ENCODE assay signal across 20 cellular contexts in the genomic region with DNA sequence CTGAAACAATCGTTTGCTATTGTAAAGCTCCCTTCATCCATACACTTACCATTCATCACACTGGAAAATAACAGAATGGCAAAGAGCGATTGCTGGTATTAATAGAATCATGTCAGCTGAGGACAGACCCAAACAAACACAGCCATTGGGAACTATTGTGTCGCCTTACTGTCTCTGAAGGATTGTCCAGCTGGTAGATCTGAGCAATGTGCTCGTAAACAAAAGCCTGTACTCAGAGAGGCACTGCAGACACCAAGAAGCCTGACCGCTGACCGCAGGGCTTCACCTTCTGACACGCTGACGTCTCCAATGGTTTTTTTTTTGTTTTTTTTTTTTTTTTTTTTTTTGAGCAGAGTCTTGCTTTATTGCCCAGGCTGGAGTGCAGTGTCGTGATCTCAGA.
A peak's percentile ranks its signal among the peaks of the same experiment; 100 is the strongest.
DNase-seq lines count a peak whose midpoint lies in the region; ATAC-seq and TF ChIP-seq lines count a peak whose summit lies in the region.
"Had no signal": no experiment of that assay in that cellular context is flagged by ENCODE, and none has a peak within 500 bp of the region (broad histone marks: within the 10 kb centered on the region; RNA-seq: fewer than 3 reads in every experiment).

No MANE protein-coding gene starts in this region.

- WGBS in heart right ventricle, 2 donors, result 65% methylated on average over 9 of the region's 9 CpGs

- no peak overlapping the region for H3K27ac Mint-ChIP-seq in activated CD4-positive, alpha-beta memory T cell treated with anti-CD3 and anti-CD28 coated beads for 36 hours
- H3K27ac Mint-ChIP-seq: activated CD4-positive, alpha-beta memory T cell treated with anti-CD3 and anti-CD28 coated beads, Interleukin-2, amount 10 ng/mL, durations not matched to agents 7 days and 5 days; activated naive CD8-positive, alpha-beta T cell treated with anti-CD3 and anti-CD28 coated beads, Interleukin-2, amount 50 U/mL, for 24 hours; activated T-helper 1 cell treated with anti-CD3 and anti-CD28 coated beads, Interleukin-12 subunit alpha, Interleukin-12 subunit beta, Interleukin-2, Interleukin-4 antibody, amounts not matched to agents 30 ng/mL and 10 ng/mL and 1 ng/mL, durations not matched to agents 14 hours and 24 hours and 36 hours had no signal

- DNase-seq in heart right ventricle (peak in 1 of 2 donors; percentile 37), left ventricle myocardium inferior (no peak), astrocyte of the hippocampus (ENCODE audit: low read depth, low spot score) (peak; percentile 59), KG1 (lab: John Stamatoyannopoulos, UW) (no peak)
- DNase-seq in activated CD4-positive, alpha-beta memory T cell treated with anti-CD3 and anti-CD28 coated beads for 36 hours, result no peak
- no peak for DNase-seq in activated effector memory CD4-positive, alpha-beta T cell treated with anti-CD3 and anti-CD28 coated beads, Interleukin-2, amount 50 U/mL, for 16 hours
- DNase-seq: activated CD4-positive, alpha-beta memory T cell treated with anti-CD3 and anti-CD28 coated beads, Interleukin-2, amount 10 ng/mL, durations not matched to agents 7 days and 5 days; activated naive CD8-positive, alpha-beta T cell treated with anti-CD3 and anti-CD28 coated beads, Interleukin-2, amount 50 U/mL, for 24 hours; colonic mucosa; NCI-H1105; NCI-H446; OCI-M1; pancreas; stimulated activated CD4-positive, alpha-beta T cell treated with anti-CD3 and anti-CD28 coated beads, Interleukin-12 subunit alpha, Interleukin-12 subunit beta, amount 100 ng/mL, for 4 hours; stimulated activated naive CD8-positive, alpha-beta T cell treated with anti-CD3 and anti-CD28 coated beads, Interleukin-15, Interleukin-2, amounts not matched to agents 100 U/mL and 50 U/mL, for 24 hours; uterus had no signal

- CTCF ChIA-PET in activated CD4-positive, alpha-beta memory T cell treated with anti-CD3 and anti-CD28 coated beads for 36 hours (lab: Charles Lee), result interaction anchor here (2.7 kb wide), 1 partner anchor 284 kb away, joined by 9 read pairs; no protein-coding TSS in a partner anchor

- intact Hi-C loops in heart right ventricle (cut with DNase I) (no loop called here), left ventricle myocardium inferior (cut with micrococcal nuclease) (no loop called here)
- intact Hi-C loops in activated CD4-positive, alpha-beta memory T cell treated with anti-CD3 and anti-CD28 coated beads for 36 hours (cut with micrococcal nuclease), result no loop called here

- TF ChIP-seq CTCF in heart right ventricle (IDR thresholded peaks at IDR 0.05), result no peak
- no peak for TF ChIP-seq CTCF in left ventricle myocardium inferior (IDR thresholded peaks at IDR 0.05; ENCODE audit: borderline replicate concordance)

- H3K27me3 Mint-ChIP-seq in activated CD4-positive, alpha-beta memory T cell treated with anti-CD3 and anti-CD28 coated beads for 36 hours, result peaks cover 14% of the 10 kb centered on the region

- H3K36me3 Mint-ChIP-seq in activated CD4-positive, alpha-beta memory T cell treated with anti-CD3 and anti-CD28 coated beads for 36 hours, result no peaks in the 10 kb centered on the region

- no peak overlapping the region for H3K4me3 Mint-ChIP-seq in activated CD4-positive, alpha-beta memory T cell treated with anti-CD3 and anti-CD28 coated beads for 36 hours
- H3K4me3 Mint-ChIP-seq: activated CD4-positive, alpha-beta memory T cell treated with anti-CD3 and anti-CD28 coated beads, Interleukin-2, amount 10 ng/mL, durations not matched to agents 7 days and 5 days; activated naive CD8-positive, alpha-beta T cell treated with anti-CD3 and anti-CD28 coated beads, Interleukin-2, amount 50 U/mL, for 24 hours; activated T-helper 1 cell treated with anti-CD3 and anti-CD28 coated beads, Interleukin-12 subunit alpha, Interleukin-12 subunit beta, Interleukin-2, Interleukin-4 antibody, amounts not matched to agents 30 ng/mL and 10 ng/mL and 1 ng/mL, durations not matched to agents 14 hours and 24 hours and 36 hours had no signal

- H3K27ac ChIP-seq in heart right ventricle, result no peak overlapping the region
- H3K27ac ChIP-seq in left ventricle myocardium inferior (replicated peaks), result no peak overlapping the region
- peak overlapping the region; percentile 79 for H3K27ac ChIP-seq in layer of hippocampus (ENCODE audit: low read depth, low read length)
- H3K27ac ChIP-seq: colonic mucosa, epithelial cell of prostate, pancreas, uterus had no signal

- POLR2A ChIA-PET in activated CD4-positive, alpha-beta memory T cell treated with anti-CD3 and anti-CD28 coated beads for 36 hours (lab: Charles Lee), result no interaction called here

- no peaks in the 10 kb centered on the region for H3K4me1 Mint-ChIP-seq in activated CD4-positive, alpha-beta memory T cell treated with anti-CD3 and anti-CD28 coated beads for 36 hours (ENCODE audit: low read depth)
- H3K4me1 Mint-ChIP-seq: activated CD4-positive, alpha-beta memory T cell treated with anti-CD3 and anti-CD28 coated beads, Interleukin-2, amount 10 ng/mL, durations not matched to agents 7 days and 5 days; activated naive CD8-positive, alpha-beta T cell treated with anti-CD3 and anti-CD28 coated beads, Interleukin-2, amount 50 U/mL, for 24 hours had no signal

- H3K4me1 ChIP-seq in heart right ventricle (peaks cover 0 to 9% (median 4%) of the 10 kb centered on the region in 9 donors), left ventricle myocardium inferior (peaks cover 7% of the 10 kb centered on the region)
- H3K4me1 ChIP-seq: colonic mucosa, uterus had no signal

- no peaks in the 10 kb centered on the region for H3K9me3 Mint-ChIP-seq in activated CD4-positive, alpha-beta memory T cell treated with anti-CD3 and anti-CD28 coated beads for 36 hours
- H3K9me3 Mint-ChIP-seq: activated CD4-positive, alpha-beta memory T cell treated with anti-CD3 and anti-CD28 coated beads, Interleukin-2, amount 10 ng/mL, durations not matched to agents 7 days and 5 days; activated naive CD8-positive, alpha-beta T cell treated with anti-CD3 and anti-CD28 coated beads, Interleukin-2, amount 50 U/mL, for 24 hours; activated T-helper 1 cell treated with anti-CD3 and anti-CD28 coated beads, Interleukin-12 subunit alpha, Interleukin-12 subunit beta, Interleukin-2, Interleukin-4 antibody, amounts not matched to agents 30 ng/mL and 10 ng/mL and 1 ng/mL, durations not matched to agents 14 hours and 24 hours and 36 hours had no signal

- H3K27me3 ChIP-seq in heart right ventricle (peaks cover 0 to 27% (median 10%) of the 10 kb centered on the region in 7 donors), left ventricle myocardium inferior (ENCODE audit: low read depth) (peaks cover 36% of the 10 kb centered on the region), layer of hippocampus (ENCODE audit: control insufficient read depth, insufficient read depth, low read length) (no peaks in the 10 kb centered on the region)
- H3K27me3 ChIP-seq: colonic mucosa, pancreas, uterus had no signal

- ATAC-seq in heart right ventricle (peak in 7 of 8 donors; percentile 30 to 72 (median 52)), HG02759 (IDR thresholded peaks at IDR 0.05; ENCODE audit: unreplicated experiment) (no peak)
- ATAC-seq: activated naive CD8-positive, alpha-beta T cell treated with anti-CD3 and anti-CD28 coated beads, Interleukin-2, amount 50 U/mL, for 24 hours; pancreas; stimulated activated naive CD8-positive, alpha-beta T cell treated with anti-CD3 and anti-CD28 coated beads, Interleukin-15, Interleukin-2, amounts not matched to agents 100 U/mL and 50 U/mL, for 24 hours had no signal

- H3K36me3 ChIP-seq in heart right ventricle (no peaks in the 10 kb centered on the region), left ventricle myocardium inferior (no peaks in the 10 kb centered on the region)
- H3K36me3 ChIP-seq: colonic mucosa, pancreas, uterus had no signal

- H3K4me3 ChIP-seq in heart right ventricle (no peak overlapping the region), left ventricle myocardium inferior (no peak overlapping the region)
- H3K4me3 ChIP-seq: colonic mucosa, pancreas, uterus had no signal

- H3K9me3 ChIP-seq in heart right ventricle (no peaks in the 10 kb centered on the region), left ventricle myocardium inferior (replicated peaks) (peaks cover 8% of the 10 kb centered on the region)
- H3K9me3 ChIP-seq: colonic mucosa, pancreas, uterus had no signal
